8 cellular contexts compared by ENCODE assay signal in the genomic region with DNA sequence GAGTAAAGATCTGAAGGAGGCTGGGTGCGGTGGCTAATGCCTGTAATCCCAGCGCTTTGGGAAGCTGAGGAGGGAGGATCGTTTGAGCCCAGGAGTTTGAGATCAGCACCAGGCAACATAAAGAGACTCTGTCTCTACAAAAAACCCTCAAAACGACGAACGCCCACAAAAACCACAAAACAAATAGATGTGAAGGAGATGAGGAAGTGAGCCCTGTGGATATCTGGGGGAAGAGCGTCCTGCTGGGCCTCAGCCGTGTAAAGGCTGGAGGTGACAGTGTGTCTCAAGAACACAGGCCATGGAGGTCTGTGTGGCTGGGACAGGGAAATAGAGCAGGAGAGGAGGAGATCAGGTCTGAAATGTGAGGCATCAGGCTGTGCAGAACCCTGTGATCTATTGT.
A peak's percentile ranks its signal among the peaks of the same experiment; 100 is the strongest.
DNase-seq lines count a peak whose midpoint lies in the region; ATAC-seq and TF ChIP-seq lines count a peak whose summit lies in the region.

No MANE protein-coding gene starts in this region.

- H3K36me3 Mint-ChIP-seq in activated CD4-positive, alpha-beta T cell treated with anti-CD3 and anti-CD28 coated beads for 36 hours (ENCODE audit: low read depth): peaks cover 22% of the 10 kb centered on the region

- H3K4me1 Mint-ChIP-seq in activated CD4-positive, alpha-beta T cell treated with anti-CD3 and anti-CD28 coated beads for 36 hours: peaks cover 24% of the 10 kb centered on the region

- no peaks in the 10 kb centered on the region for H3K4me1 ChIP-seq in A673 (ENCODE audit: insufficient read depth, low read length, poor library complexity, severe bottlenecking)
- H3K4me1 ChIP-seq in gastroesophageal sphincter: no peaks in the 10 kb centered on the region

- H3K27me3 Mint-ChIP-seq in activated CD4-positive, alpha-beta T cell treated with anti-CD3 and anti-CD28 coated beads for 36 hours: no peaks in the 10 kb centered on the region

- H3K27ac ChIP-seq in A673 (ENCODE audit: low read depth, low read length, poor library complexity, severe bottlenecking) (no peak overlapping the region), gastroesophageal sphincter (no peak overlapping the region)

- ATAC-seq in activated CD4-positive, alpha-beta T cell treated with anti-CD3 and anti-CD28 coated beads for 36 hours: peak; percentile 19
- ATAC-seq in HG02840 (IDR thresholded peaks at IDR 0.05; ENCODE audit: low FRiP score, unreplicated experiment): peak; percentile 76
- no peak for ATAC-seq in gastroesophageal sphincter

- no peak overlapping the region for H3K4me3 Mint-ChIP-seq in activated CD4-positive, alpha-beta T cell treated with anti-CD3 and anti-CD28 coated beads for 36 hours

- H3K9me3 Mint-ChIP-seq in activated CD4-positive, alpha-beta T cell treated with anti-CD3 and anti-CD28 coated beads for 36 hours (ENCODE audit: low read depth): no peaks in the 10 kb centered on the region

- no peaks in the 10 kb centered on the region for H3K36me3 ChIP-seq in A673 (ENCODE audit: insufficient read depth, low read length, poor library complexity, severe bottlenecking)
- peaks cover 0 to 12% of the 10 kb centered on the region in 2 donors for H3K36me3 ChIP-seq in gastroesophageal sphincter

- intact Hi-C loops in activated CD4-positive, alpha-beta T cell treated with anti-CD3 and anti-CD28 coated beads for 36 hours (cut with DNase I, micrococcal nuclease): no loop called here
- intact Hi-C loops in A673 (cut with micrococcal nuclease; ENCODE audit: unreplicated experiment): no loop called here

- H3K4me3 ChIP-seq in A673 (ENCODE audit: low read depth, low read length, poor library complexity, severe bottlenecking) (no peak overlapping the region), gastroesophageal sphincter (no peak overlapping the region)

- H3K27me3 ChIP-seq in A673 (replicated peaks; ENCODE audit: insufficient read depth, low read depth, low read length, poor library complexity): no peaks in the 10 kb centered on the region
- H3K27me3 ChIP-seq in gastroesophageal sphincter: no peaks in the 10 kb centered on the region

- H3K9me3 ChIP-seq in A673 (ENCODE audit: low read depth, low read length, poor library complexity, severe bottlenecking) (no peaks in the 10 kb centered on the region), gastroesophageal sphincter (no peaks in the 10 kb centered on the region)

- no TSS peak for BruUV-seq in A673 (replicated peaks; lab: Mats Ljungman, UMichigan)

- WGBS in gastroesophageal sphincter (ENCODE audit: low coverage in 1 of 2), 2 donors: 74 to 82% methylated on average over 6 to 8 of the region's 8 CpGs

- POLR2A ChIA-PET in activated CD4-positive, alpha-beta T cell treated with anti-CD3 and anti-CD28 coated beads for 36 hours (lab: Charles Lee): no interaction called here
- POLR2A ChIA-PET in A673 (lab: Charles Lee; ENCODE audit: low non-redundant PET): no interaction called here

- DNase-seq in activated CD4-positive, alpha-beta T cell treated with anti-CD3 and anti-CD28 coated beads for 36 hours: peak; percentile 18
- DNase-seq in activated CD4-positive, alpha-beta T cell treated with anti-CD3 and anti-CD28 coated beads, Interleukin-2, amount 50 U/mL, for 48 hours: no peak
- DNase-seq in NCI-H2107 treated with DMSO at 0.1 percent for 48 hours (lab: John Stamatoyannopoulos, UW; ENCODE audit: unreplicated experiment): peak; percentile 75
- DNase-seq in fibroblast of peridontal ligament (ENCODE audit: extremely low read depth): peak; percentile 17
- DNase-seq in A673 (ENCODE audit: low spot score): no peak
- no peak for DNase-seq in cerebellar cortex (ENCODE audit: low spot score)

- no peak for TF ChIP-seq EP300 in gastroesophageal sphincter (IDR thresholded peaks at IDR 0.05)

- CTCF ChIA-PET in activated CD4-positive, alpha-beta T cell treated with anti-CD3 and anti-CD28 coated beads for 36 hours (lab: Charles Lee): no interaction called here
- CTCF ChIA-PET in A673 (lab: Charles Lee): no interaction called here

- no peak for TF ChIP-seq POLR2A in gastroesophageal sphincter (IDR thresholded peaks at IDR 0.05)

- no peak for TF ChIP-seq CTCF in A673 (conservative IDR thresholded peaks at IDR 0.05; ENCODE audit: low read depth, low read length)
- no peak for TF ChIP-seq CTCF in gastroesophageal sphincter (IDR thresholded peaks at IDR 0.05)

- H3K27ac Mint-ChIP-seq in activated CD4-positive, alpha-beta T cell treated with anti-CD3 and anti-CD28 coated beads for 36 hours: no peak overlapping the region

Comparison
In these comparisons a context has a peak if more than half of its experiments do, and no peak if none do; other contexts are left out.
1. DNase-seq: peak in activated CD4-positive, alpha-beta T cell treated with anti-CD3 and anti-CD28 coated beads for 36 hours (single experiment), NCI-H2107 treated with DMSO at 0.1 percent for 48 hours (single experiment) and fibroblast of peridontal ligament (single experiment); none in activated CD4-positive, alpha-beta T cell treated with anti-CD3 and anti-CD28 coated beads, Interleukin-2, amount 50 U/mL, for 48 hours (0 of 2), A673 (single experiment) and cerebellar cortex (single experiment).